8 cellular contexts compared by ENCODE assay signal in genomic region chr4:122121593-122121992, GRCh38.
"Had no signal": no experiment of that assay in that cellular context is flagged by ENCODE, and none has a peak within 500 bp of the region (broad histone marks: within the 10 kb centered on the region; RNA-seq: fewer than 3 reads in every experiment).

No MANE protein-coding gene starts in this region.

- ATAC-seq: GM12878 had no signal

- DNase-seq: GDM1, GF-D8 had no signal

- FAIRE-seq: G401.6, GM12878, GM12891, GM12892, GM18507, GM19239 had no signal

- H3K4me3 ChIP-seq: GM12878 had no signal
